In genomic region chr2:168394262-168394661, GRCh38 we compare ENCODE assay signal across 9 cellular contexts.
"Had no signal": no experiment of that assay in that cellular context is flagged by ENCODE, and none has a peak within 500 bp of the region (broad histone marks: within the 10 kb centered on the region; RNA-seq: fewer than 3 reads in every experiment).

No MANE protein-coding gene starts in this region.

- H3K9me3 ChIP-seq: HAP-1 had no signal

- DNase-seq: GM23248, GOT3, H7, HFFc6, IMR-90, KBM-7 had no signal

- FAIRE-seq: HTR-8/SVneo had no signal

- H3K27ac ChIP-seq: GM23248 had no signal

- H3K36me3 ChIP-seq: HAP-1 had no signal

- H3K4me3 Mint-ChIP-seq: HFFc6 had no signal

- H3K27ac Mint-ChIP-seq: HFFc6 had no signal

- H3K4me3 ChIP-seq: GM23248, HAP-1 had no signal

- H2AFZ ChIP-seq: GM23248 had no signal

- H3K9me3 Mint-ChIP-seq: HFFc6 had no signal

- H3K9ac ChIP-seq: GM23248 had no signal

- ATAC-seq: HCT116 had no signal
